ENCODE assay signal across 17 cellular contexts in genomic region chr15:62498711-62499110, GRCh38.
DNase-seq lines count a peak whose midpoint lies in the region; ATAC-seq, FAIRE-seq and TF ChIP-seq lines count a peak whose summit lies in the region.
"Had no signal": no experiment of that assay in that cellular context is flagged by ENCODE, and none has a peak within 500 bp of the region (broad histone marks: within the 10 kb centered on the region; RNA-seq: fewer than 3 reads in every experiment).

No MANE protein-coding gene starts in this region.

- H2AFZ ChIP-seq in astrocyte (ENCODE audit: low read depth, low read length): no peak overlapping the region
- no peak overlapping the region for H2AFZ ChIP-seq in smooth muscle cell (ENCODE audit: low read depth)
- H2AFZ ChIP-seq: GM23248 had no signal

- H3K27me3 ChIP-seq in astrocyte (ENCODE audit: insufficient read depth, low read length) (no peaks in the 10 kb centered on the region), smooth muscle cell (ENCODE audit: low read depth) (no peaks in the 10 kb centered on the region), left lung (no peaks in the 10 kb centered on the region)
- H3K27me3 ChIP-seq: BLaER1 treated with 17β-estradiol and CSF1 and Interleukin-3, amounts not matched to agents 10 nM and 100 nM had no signal

- peak; percentile 49 for DNase-seq in EH (ENCODE audit: low read depth)
- DNase-seq in astrocyte (ENCODE audit: low read depth): peak; percentile 59
- DNase-seq in mesothelial cell of epicardium (ENCODE audit: low spot score in 2 of 2, unreplicated experiment in 2 of 2): no peak
- no peak for DNase-seq in smooth muscle cell (lab: John Stamatoyannopoulos, UW; ENCODE audit: unreplicated experiment)
- DNase-seq in COLO668 (lab: John Stamatoyannopoulos, UW; ENCODE audit: unreplicated experiment): no peak
- DNase-seq in 8988T: no peak
- no peak for DNase-seq in activated CD4-positive, alpha-beta memory T cell treated with anti-CD3 and anti-CD28 coated beads, Interleukin-2, amount 10 ng/mL, durations not matched to agents 7 days and 5 days
- DNase-seq in left lung: no peak
- DNase-seq: CD8-positive, alpha-beta memory T cell; DMS153; GM23248; HCEC 1CT; NCI-H1105; NCI-H2081 treated with DMSO at 0.1 percent for 48 hours; Right ventricle myocardium superior had no signal

- H4K20me1 ChIP-seq in astrocyte (ENCODE audit: insufficient read depth, low read length): no peaks in the 10 kb centered on the region
- H4K20me1 ChIP-seq in smooth muscle cell (ENCODE audit: low read depth): peaks cover 3% of the 10 kb centered on the region
- H4K20me1 ChIP-seq: BLaER1 treated with 17β-estradiol and CSF1 and Interleukin-3, amounts not matched to agents 10 nM and 100 nM had no signal

- H3K4me3 ChIP-seq in astrocyte (ENCODE audit: insufficient read depth, low read depth, low read length) (no peak overlapping the region), smooth muscle cell (no peak overlapping the region), left lung (no peak overlapping the region)
- H3K4me3 ChIP-seq: BLaER1 treated with 17β-estradiol and CSF1 and Interleukin-3, amounts not matched to agents 10 nM and 100 nM; GM12878; GM23248 had no signal

- POLR2A ChIA-PET in activated CD4-positive, alpha-beta memory T cell treated with anti-CD3 and anti-CD28 coated beads, Interleukin-2, amount 10 ng/mL, durations not matched to agents 7 days and 5 days (lab: Charles Lee): no interaction called here

- H3K4me1 Mint-ChIP-seq in astrocyte (ENCODE audit: low read depth, unreplicated experiment) (peaks cover 48% of the 10 kb centered on the region), mesothelial cell of epicardium (peaks cover 57% of the 10 kb centered on the region)
- H3K4me1 Mint-ChIP-seq in activated CD4-positive, alpha-beta memory T cell treated with anti-CD3 and anti-CD28 coated beads, Interleukin-2, amount 10 ng/mL, durations not matched to agents 7 days and 5 days: no peaks in the 10 kb centered on the region
- H3K4me1 Mint-ChIP-seq: CD8-positive, alpha-beta memory T cell had no signal

- H3K4me3 Mint-ChIP-seq in astrocyte (ENCODE audit: unreplicated experiment) (no peak overlapping the region), mesothelial cell of epicardium (no peak overlapping the region)
- H3K4me3 Mint-ChIP-seq in activated CD4-positive, alpha-beta memory T cell treated with anti-CD3 and anti-CD28 coated beads, Interleukin-2, amount 10 ng/mL, durations not matched to agents 7 days and 5 days: no peak overlapping the region
- H3K4me3 Mint-ChIP-seq: CD8-positive, alpha-beta memory T cell had no signal

- H3K4me2 ChIP-seq in astrocyte (ENCODE audit: low read length) (no peak overlapping the region), smooth muscle cell (no peak overlapping the region)
- H3K4me2 ChIP-seq: BLaER1 treated with 17β-estradiol and CSF1 and Interleukin-3, amounts not matched to agents 10 nM and 100 nM had no signal

- CTCF ChIA-PET in activated CD4-positive, alpha-beta memory T cell treated with anti-CD3 and anti-CD28 coated beads, Interleukin-2, amount 10 ng/mL, durations not matched to agents 7 days and 5 days (lab: Charles Lee): no interaction called here

- H3K9me3 Mint-ChIP-seq in astrocyte (ENCODE audit: unreplicated experiment): no peaks in the 10 kb centered on the region
- H3K9me3 Mint-ChIP-seq in mesothelial cell of epicardium: no peaks in the 10 kb centered on the region
- H3K9me3 Mint-ChIP-seq in activated CD4-positive, alpha-beta memory T cell treated with anti-CD3 and anti-CD28 coated beads, Interleukin-2, amount 10 ng/mL, durations not matched to agents 7 days and 5 days: no peaks in the 10 kb centered on the region
- H3K9me3 Mint-ChIP-seq: CD8-positive, alpha-beta memory T cell had no signal

- H3F3A ChIP-seq in smooth muscle cell (ENCODE audit: low read depth): peaks cover 27% of the 10 kb centered on the region

- H3K9me3 ChIP-seq in astrocyte (ENCODE audit: insufficient read depth, low read depth, low read length) (no peaks in the 10 kb centered on the region), smooth muscle cell (replicated peaks; ENCODE audit: low read depth) (no peaks in the 10 kb centered on the region), left lung (no peaks in the 10 kb centered on the region)
- H3K9me3 ChIP-seq: BLaER1 treated with 17β-estradiol and CSF1 and Interleukin-3, amounts not matched to agents 10 nM and 100 nM had no signal

- H3K27ac Mint-ChIP-seq in astrocyte (ENCODE audit: unreplicated experiment): no peak overlapping the region
- peak overlapping the region; percentile 60 for H3K27ac Mint-ChIP-seq in mesothelial cell of epicardium
- H3K27ac Mint-ChIP-seq in activated CD4-positive, alpha-beta memory T cell treated with anti-CD3 and anti-CD28 coated beads, Interleukin-2, amount 10 ng/mL, durations not matched to agents 7 days and 5 days: no peak overlapping the region
- H3K27ac Mint-ChIP-seq: CD8-positive, alpha-beta memory T cell had no signal

- H3K27ac ChIP-seq in astrocyte (ENCODE audit: low read depth, low read length) (no peak overlapping the region), smooth muscle cell (ENCODE audit: low read depth) (peak overlapping the region; percentile 9), left lung (no peak overlapping the region)
- H3K27ac ChIP-seq: BLaER1 treated with 17β-estradiol and CSF1 and Interleukin-3, amounts not matched to agents 10 nM and 100 nM had no signal

- H3K4me1 ChIP-seq in astrocyte (ENCODE audit: insufficient read depth, low read length) (peaks cover 16% of the 10 kb centered on the region), smooth muscle cell (ENCODE audit: low read depth) (peaks cover 41% of the 10 kb centered on the region), left lung (peaks cover 3 to 4% of the 10 kb centered on the region in 2 donors)

- no peak for FAIRE-seq in astrocyte (lab: Jason Lieb, UNC)
- FAIRE-seq: GM12878 had no signal

- H3K79me2 ChIP-seq in astrocyte (ENCODE audit: insufficient read depth, low read length): no peaks in the 10 kb centered on the region
- H3K79me2 ChIP-seq in smooth muscle cell (ENCODE audit: low read depth): peaks cover 8% of the 10 kb centered on the region

- H3K36me3 Mint-ChIP-seq in astrocyte (ENCODE audit: low read depth, unreplicated experiment) (no peaks in the 10 kb centered on the region), mesothelial cell of epicardium (no peaks in the 10 kb centered on the region)
- no peaks in the 10 kb centered on the region for H3K36me3 Mint-ChIP-seq in activated CD4-positive, alpha-beta memory T cell treated with anti-CD3 and anti-CD28 coated beads, Interleukin-2, amount 10 ng/mL, durations not matched to agents 7 days and 5 days (ENCODE audit: low read depth)
- H3K36me3 Mint-ChIP-seq: CD8-positive, alpha-beta memory T cell had no signal

- intact Hi-C loops in left lung (cut with DNase I): no loop called here

- H3K9ac ChIP-seq in astrocyte (ENCODE audit: low read length) (no peak overlapping the region), smooth muscle cell (ENCODE audit: low read depth) (no peak overlapping the region)
- H3K9ac ChIP-seq: BLaER1 treated with 17β-estradiol and CSF1 and Interleukin-3, amounts not matched to agents 10 nM and 100 nM; GM23248 had no signal

- no peak for ATAC-seq in left lung
- ATAC-seq: GM12878 had no signal

- H3K27me3 Mint-ChIP-seq in astrocyte (ENCODE audit: low read depth, unreplicated experiment) (peaks cover 2% of the 10 kb centered on the region), mesothelial cell of epicardium (ENCODE audit: low read depth) (no peaks in the 10 kb centered on the region)
- no peaks in the 10 kb centered on the region for H3K27me3 Mint-ChIP-seq in activated CD4-positive, alpha-beta memory T cell treated with anti-CD3 and anti-CD28 coated beads, Interleukin-2, amount 10 ng/mL, durations not matched to agents 7 days and 5 days

- TF ChIP-seq CTCF in astrocyte (IDR thresholded peaks at IDR 0.05; ENCODE audit: insufficient read depth, low read depth, low read length) (no peak), mesothelial cell of epicardium (IDR thresholded peaks at IDR 0.05; ENCODE audit: unreplicated experiment) (no peak), smooth muscle cell (IDR thresholded peaks at IDR 0.05; ENCODE audit: borderline replicate concordance, insufficient read depth, poor library complexity, severe bottlenecking) (no peak), left lung (IDR thresholded peaks at IDR 0.05) (no peak)

- WGBS in smooth muscle cell (ENCODE audit: low lambda C conversion rate): 81% methylated on average over 1 of the region's 1 CpG

- H3K36me3 ChIP-seq in astrocyte (ENCODE audit: insufficient read depth, low read length): no peaks in the 10 kb centered on the region
- no peaks in the 10 kb centered on the region for H3K36me3 ChIP-seq in smooth muscle cell (ENCODE audit: low read depth)
- H3K36me3 ChIP-seq in left lung: no peaks in the 10 kb centered on the region
- H3K36me3 ChIP-seq: BLaER1 treated with 17β-estradiol and CSF1 and Interleukin-3, amounts not matched to agents 10 nM and 100 nM had no signal

Comparison
In these comparisons a context has a peak if more than half of its experiments do, and no peak if none do; other contexts are left out.
1. DNase-seq: peak in EH (single experiment) and astrocyte (single experiment); none in mesothelial cell of epicardium (0 of 2), smooth muscle cell (single experiment), COLO668 (single experiment), 8988T (single experiment), activated CD4-positive, alpha-beta memory T cell treated with anti-CD3 and anti-CD28 coated beads, Interleukin-2, amount 10 ng/mL, durations not matched to agents 7 days and 5 days (single experiment) and left lung (0 of 2).